Comparison of ENCODE assay signal across 13 cellular contexts in genomic region chr5:141597814-141598213, GRCh38. TPM values are rescaled to one million over a fixed set of nuclear protein-coding genes. Genes with fewer than 3 reads are reported as not detected.
DNase-seq lines count a peak whose midpoint lies in the region; FAIRE-seq and TF ChIP-seq lines count a peak whose summit lies in the region.
"Had no signal": no experiment of that assay in that cellular context is flagged by ENCODE, and none has a peak within 500 bp of the region (broad histone marks: within the 10 kb centered on the region; RNA-seq: fewer than 3 reads in every experiment).

No MANE protein-coding gene starts in this region.

- peaks cover 2 to 4% of the 10 kb centered on the region in 2 experiments for H3K36me3 ChIP-seq in keratinocyte (ENCODE audit: control insufficient read depth in 2 of 2, extremely low read depth in 1 of 2, insufficient read depth in 2 of 2, low read length in 2 of 2)
- H3K36me3 ChIP-seq: neural progenitor cell had no signal

- H3K27me3 ChIP-seq in keratinocyte (ENCODE audit: control insufficient read depth, extremely low read depth, insufficient read depth, low read length) = no peaks in the 10 kb centered on the region
- H3K27me3 ChIP-seq: MG63, neural progenitor cell had no signal

- CTCF ChIA-PET in Calu3 (lab: Charles Lee) = interaction anchor here (1.1 to 1.4 kb wide), 2 partner anchors 22 to 39 kb away, joined by 3 to 4 read pairs; partner anchors contain the start of genes DIAPH1, HDAC3 and RELL2
- CTCF ChIA-PET in activated CD4-positive, alpha-beta memory T cell treated with anti-CD3 and anti-CD28 coated beads for 36 hours (lab: Charles Lee) = interaction anchor here (0.7 to 9.0 kb wide), 9 partner anchors 11 to 66 kb away, joined by 3 to 106 read pairs (median 5); partner anchors contain the start of gene DIAPH1

- BruUV-seq in Calu3 (replicated peaks; lab: Mats Ljungman, UMichigan) = no TSS peak

- H3K4me3 ChIP-seq in keratinocyte (ENCODE audit: control insufficient read depth in 2 of 3, extremely low read depth in 1 of 3, insufficient read depth in 2 of 3, low read depth in 1 of 3, low read length in 3 of 3) = no peak overlapping the region
- H3K4me3 ChIP-seq: HAP-1, MG63, neural progenitor cell had no signal

- peaks cover 4% of the 10 kb centered on the region for H3K4me1 ChIP-seq in keratinocyte (ENCODE audit: control insufficient read depth, extremely low read depth, insufficient read depth, low read length)
- H3K4me1 ChIP-seq: HAP-1 had no signal

- intact Hi-C loops in Calu3 (cut with micrococcal nuclease; ENCODE audit: unreplicated experiment) = no loop called here
- intact Hi-C loops in activated CD4-positive, alpha-beta memory T cell treated with anti-CD3 and anti-CD28 coated beads for 36 hours (cut with micrococcal nuclease) = loop anchor here (1.0 kb wide), 1 partner anchor 7 kb away; no protein-coding TSS in a partner anchor

- H3K4me1 Mint-ChIP-seq in Calu3 (ENCODE audit: low read depth, unreplicated experiment) = peaks cover 40% of the 10 kb centered on the region
- H3K4me1 Mint-ChIP-seq in activated CD4-positive, alpha-beta memory T cell treated with anti-CD3 and anti-CD28 coated beads for 36 hours (ENCODE audit: low read depth) = peaks cover 71% of the 10 kb centered on the region
- H3K4me1 Mint-ChIP-seq: neural progenitor cell had no signal

- H3K9me3 Mint-ChIP-seq in Calu3 (ENCODE audit: low read depth, unreplicated experiment) = no peaks in the 10 kb centered on the region
- peaks cover 2% of the 10 kb centered on the region for H3K9me3 Mint-ChIP-seq in activated CD4-positive, alpha-beta memory T cell treated with anti-CD3 and anti-CD28 coated beads for 36 hours
- H3K9me3 Mint-ChIP-seq: neural progenitor cell had no signal

- peak overlapping the region; percentile 28; the same call in 1 of the 2 replicates for H3K27ac ChIP-seq in C4-2B
- peak overlapping the region; percentile 50 for H3K27ac ChIP-seq in keratinocyte (ENCODE audit: control insufficient read depth, insufficient read depth, low read length)
- H3K27ac ChIP-seq: neural progenitor cell had no signal

- no peak for TF ChIP-seq CTCF in C4-2B (conservative IDR thresholded peaks at IDR 0.05)
- no peak for TF ChIP-seq CTCF in Calu3 (IDR thresholded peaks at IDR 0.05; ENCODE audit: unreplicated experiment)
- no peak for TF ChIP-seq CTCF in keratinocyte (optimal IDR thresholded peaks at IDR 0.05 in 1 of 3, IDR thresholded peaks at IDR 0.05 in 1 of 3, conservative IDR thresholded peaks at IDR 0.05 in 1 of 3; ENCODE audit: extremely low read depth in 1 of 3, insufficient read depth in 2 of 3, low read length in 3 of 3)

- FAIRE-seq in keratinocyte (lab: Jason Lieb, UNC) = no peak
- FAIRE-seq: bronchial epithelial cell had no signal

- no peaks in the 10 kb centered on the region for H4K20me1 ChIP-seq in keratinocyte (ENCODE audit: control insufficient read depth, extremely low read depth, insufficient read depth, low read length)

- H3K36me3 Mint-ChIP-seq in Calu3 (ENCODE audit: insufficient read depth, unreplicated experiment) = peaks cover 7% of the 10 kb centered on the region
- H3K36me3 Mint-ChIP-seq in activated CD4-positive, alpha-beta memory T cell treated with anti-CD3 and anti-CD28 coated beads for 36 hours = peaks cover 9% of the 10 kb centered on the region
- H3K36me3 Mint-ChIP-seq: neural progenitor cell had no signal

- no peaks in the 10 kb centered on the region for H3K27me3 Mint-ChIP-seq in Calu3 (ENCODE audit: unreplicated experiment)
- no peaks in the 10 kb centered on the region for H3K27me3 Mint-ChIP-seq in activated CD4-positive, alpha-beta memory T cell treated with anti-CD3 and anti-CD28 coated beads for 36 hours

- H3K79me2 ChIP-seq in keratinocyte (ENCODE audit: control insufficient read depth, insufficient read depth, low read length) = peaks cover 87% of the 10 kb centered on the region

- dilution Hi-C loops in keratinocyte (cut with MboI; ENCODE audit: extremely low pct_ligation_motif_present, low sequenced_read_pairs) = no loop called here

- no peaks in the 10 kb centered on the region for H3K9me3 ChIP-seq in keratinocyte (ENCODE audit: control insufficient read depth, low read depth, low read length)
- H3K9me3 ChIP-seq: HAP-1, MG63, SK-N-SH had no signal

- no peak overlapping the region for H3K4me3 Mint-ChIP-seq in Calu3 (ENCODE audit: low read depth, unreplicated experiment)
- H3K4me3 Mint-ChIP-seq in activated CD4-positive, alpha-beta memory T cell treated with anti-CD3 and anti-CD28 coated beads for 36 hours = no peak overlapping the region
- H3K4me3 Mint-ChIP-seq: neural progenitor cell had no signal

- no peak overlapping the region for H2AFZ ChIP-seq in keratinocyte (ENCODE audit: control insufficient read depth, low read length)
- H2AFZ ChIP-seq: neural progenitor cell had no signal

- H3K9me1 ChIP-seq in keratinocyte (ENCODE audit: control insufficient read depth, extremely low read depth, insufficient read depth, low read length) = no peaks in the 10 kb centered on the region

- peak overlapping the region; percentile 79 for H3K27ac Mint-ChIP-seq in Calu3 (ENCODE audit: unreplicated experiment)
- H3K27ac Mint-ChIP-seq in activated CD4-positive, alpha-beta memory T cell treated with anti-CD3 and anti-CD28 coated beads for 36 hours = peak overlapping the region; percentile 69
- H3K27ac Mint-ChIP-seq: neural progenitor cell had no signal

- POLR2A ChIA-PET in activated CD4-positive, alpha-beta memory T cell treated with anti-CD3 and anti-CD28 coated beads for 36 hours (lab: Charles Lee) = interaction anchor here (2.0 to 2.2 kb wide), 2 partner anchors 8 to 39 kb away, joined by 4 to 10 read pairs; partner anchors contain the start of genes HDAC3 and RELL2

- DNase-seq in Calu3 = no peak
- DNase-seq in activated CD4-positive, alpha-beta memory T cell treated with anti-CD3 and anti-CD28 coated beads for 36 hours = no peak
- DNase-seq in keratinocyte (ENCODE audit: low read depth, low spot score) = no peak
- no peak for DNase-seq in mesenteric fat pad (ENCODE audit: low spot score)
- DNase-seq in GM19240 (ENCODE audit: insufficient read length, low spot score) = no peak
- DNase-seq in dermis blood vessel endothelial cell = no peak
- DNase-seq: MG63, NCI-H2029 treated with DMSO at 0.1 percent for 48 hours, SK-N-SH had no signal

- no peak overlapping the region for H3K9ac ChIP-seq in keratinocyte (ENCODE audit: control insufficient read depth, extremely low read depth, insufficient read depth, low read length)
- H3K9ac ChIP-seq: neural progenitor cell, SK-N-SH had no signal

- no peak overlapping the region for H3K4me2 ChIP-seq in keratinocyte (ENCODE audit: control insufficient read depth, extremely low read depth, insufficient read depth, low read depth, low read length)
- H3K4me2 ChIP-seq: neural progenitor cell, SK-N-SH had no signal

RNA-seq across cellular contexts. Expression of gene DIAPH1, which starts 21.0 kb away (rescaled TPM):
- 176 and 219 TPM in 2 replicates for total RNA-seq in Calu3 (2022)
- 100 to 1,000 TPM; 225 to 227 TPM for total RNA-seq in activated CD4-positive, alpha-beta memory T cell treated with anti-CD3 and anti-CD28 coated beads for 36 hours
- 64.7 to 130 TPM (median 72.0 TPM) in 3 replicates for polyA plus RNA-seq in keratinocyte
- 91.7 TPM for polyA plus RNA-seq in keratinocyte (2011; ENCODE audit: low read depth)
- 67.7 and 75.4 TPM in 2 replicates for polyA plus RNA-seq in keratinocyte (2011; cell fraction: cytosol; rRNA removed)
- 293 and 301 TPM in 2 replicates for polyA plus RNA-seq in keratinocyte (2011; cell fraction: nucleus; rRNA removed)
- polyA plus RNA-seq in keratinocyte (2012; ENCODE audit: low replicate concordance) = 95.0 and 130 TPM in 2 replicates
- polyA minus RNA-seq in keratinocyte = 205 to 374 TPM (median 259 TPM) in 3 replicates
- 93.6 TPM for polyA minus RNA-seq in keratinocyte (2011; cell fraction: cytosol; rRNA and poly(A)+ RNA removed)
- 223 and 351 TPM in 2 replicates for polyA minus RNA-seq in keratinocyte (2011; cell fraction: nucleus; rRNA and poly(A)+ RNA removed)
- total RNA-seq in mesenteric fat pad = 49.5 TPM
- 42.2 and 91.9 TPM in 2 replicates for total RNA-seq in dermis blood vessel endothelial cell

RNA-seq across cellular contexts. Expression of gene HDAC3, which starts 38.8 kb away (rescaled TPM):
- total RNA-seq in Calu3 (2022) (96.3 and 102 TPM in 2 replicates), mesenteric fat pad (39.3 TPM), dermis blood vessel endothelial cell (43.7 and 45.0 TPM in 2 replicates)
- 10 to 100 TPM; 65.2 to 71.5 TPM for total RNA-seq in activated CD4-positive, alpha-beta memory T cell treated with anti-CD3 and anti-CD28 coated beads for 36 hours
- polyA plus RNA-seq in keratinocyte = 93.6 to 97.4 TPM (median 96.0 TPM) in 3 replicates
- polyA plus RNA-seq in keratinocyte (2011; ENCODE audit: low read depth) = 55.2 TPM
- polyA plus RNA-seq in keratinocyte (2011; cell fraction: cytosol; rRNA removed) = 86.5 and 89.9 TPM in 2 replicates
- polyA plus RNA-seq in keratinocyte (2011; cell fraction: nucleus; rRNA removed) = 136 and 143 TPM in 2 replicates
- 54.2 and 57.6 TPM in 2 replicates for polyA plus RNA-seq in keratinocyte (2012; ENCODE audit: low replicate concordance)
- polyA minus RNA-seq in keratinocyte = 86.2 to 94.1 TPM (median 89.9 TPM) in 3 replicates
- polyA minus RNA-seq in keratinocyte (2011; cell fraction: cytosol; rRNA and poly(A)+ RNA removed) = 50.8 TPM
- 24.4 and 41.6 TPM in 2 replicates for polyA minus RNA-seq in keratinocyte (2011; cell fraction: nucleus; rRNA and poly(A)+ RNA removed)

RNA-seq across cellular contexts. Expression of gene RELL2, which starts 39.0 kb away (rescaled TPM):
- total RNA-seq in Calu3 (2022) (12.5 and 12.6 TPM in 2 replicates), mesenteric fat pad (1.5 TPM), dermis blood vessel endothelial cell (3.9 and 9.9 TPM in 2 replicates)
- total RNA-seq in activated CD4-positive, alpha-beta memory T cell treated with anti-CD3 and anti-CD28 coated beads for 36 hours = 10 to 100 TPM; 17.8 to 17.9 TPM
- 8.9 to 11.1 TPM (median 10.2 TPM) in 3 replicates for polyA plus RNA-seq in keratinocyte
- polyA plus RNA-seq in keratinocyte (2011; ENCODE audit: low read depth) = 3.4 TPM
- polyA plus RNA-seq in keratinocyte (2011; cell fraction: cytosol; rRNA removed) = 5.1 and 8.9 TPM in 2 replicates
- polyA plus RNA-seq in keratinocyte (2011; cell fraction: nucleus; rRNA removed) = 19.4 and 22.7 TPM in 2 replicates
- polyA plus RNA-seq in keratinocyte (2012; ENCODE audit: low replicate concordance) = 4.5 and 8.1 TPM in 2 replicates
- 4.7 to 16.0 TPM (median 5.3 TPM) in 3 replicates for polyA minus RNA-seq in keratinocyte
- polyA minus RNA-seq in keratinocyte (2011; cell fraction: cytosol; rRNA and poly(A)+ RNA removed) = 9.2 TPM
- 7.0 and 7.4 TPM in 2 replicates for polyA minus RNA-seq in keratinocyte (2011; cell fraction: nucleus; rRNA and poly(A)+ RNA removed)

RNA-seq across cellular contexts. Expression of gene FCHSD1, which starts 53.4 kb away (rescaled TPM):
- total RNA-seq in Calu3 (2022) (41.4 and 41.8 TPM in 2 replicates), mesenteric fat pad (11.5 TPM), dermis blood vessel endothelial cell (20.9 and 24.0 TPM in 2 replicates)
- total RNA-seq in activated CD4-positive, alpha-beta memory T cell treated with anti-CD3 and anti-CD28 coated beads for 36 hours = 10 to 100 TPM; 40.1 to 46.0 TPM
- 9.7 to 17.1 TPM (median 13.5 TPM) in 3 replicates for polyA plus RNA-seq in keratinocyte
- polyA plus RNA-seq in keratinocyte (2011; ENCODE audit: low read depth) = 44.0 TPM
- polyA plus RNA-seq in keratinocyte (2011; cell fraction: cytosol; rRNA removed) = 3.7 and 6.5 TPM in 2 replicates
- polyA plus RNA-seq in keratinocyte (2011; cell fraction: nucleus; rRNA removed) = 66.6 and 68.3 TPM in 2 replicates
- polyA plus RNA-seq in keratinocyte (2012; ENCODE audit: low replicate concordance) = 8.1 and 44.0 TPM in 2 replicates
- 8.9 to 10.0 TPM (median 9.6 TPM) in 3 replicates for polyA minus RNA-seq in keratinocyte
- polyA minus RNA-seq in keratinocyte (2011; cell fraction: cytosol; rRNA and poly(A)+ RNA removed) = 8.6 TPM
- 14.1 and 23.7 TPM in 2 replicates for polyA minus RNA-seq in keratinocyte (2011; cell fraction: nucleus; rRNA and poly(A)+ RNA removed)
